33 cellular contexts compared by ENCODE assay signal in the genomic region with DNA sequence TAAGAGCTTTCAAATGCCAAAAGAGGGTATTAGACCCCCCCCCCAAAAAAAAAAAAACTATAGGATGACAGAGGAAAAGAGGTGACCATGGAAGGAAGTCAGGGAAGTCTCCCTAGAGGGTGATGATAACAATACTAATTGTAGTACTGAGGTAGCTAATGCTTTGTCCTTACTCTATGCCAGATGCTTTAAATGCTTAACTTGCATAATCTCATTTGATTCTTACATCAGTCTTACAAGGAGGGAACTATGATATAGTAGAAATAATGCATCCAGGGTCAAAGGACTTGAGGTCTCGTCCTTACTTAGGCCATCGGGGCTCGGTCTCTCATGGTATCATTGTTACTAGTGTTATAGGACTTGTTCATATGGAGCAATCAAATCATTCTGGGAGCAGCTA. TPM values are rescaled to one million over a fixed set of nuclear protein-coding genes. Genes with fewer than 3 reads are reported as not detected.
"Had no signal": no experiment of that assay in that cellular context is flagged by ENCODE, and none has a peak within 500 bp of the region (broad histone marks: within the 10 kb centered on the region; RNA-seq: fewer than 3 reads in every experiment).

No MANE protein-coding gene starts in this region.

- H3K4me3 ChIP-seq: SJCRH30 had no signal

- H3K4me3 Mint-ChIP-seq: activated CD8-positive, alpha-beta T cell treated with anti-CD3 and anti-CD28 coated beads, Interleukin-2, amount 10 ng/mL, durations not matched to agents 7 days and 5 days; activated naive CD8-positive, alpha-beta T cell treated with anti-CD3 and anti-CD28 coated beads for 36 hours; activated T-cell treated with anti-CD3 and anti-CD28 coated beads, Interleukin-2, amount 50 U/mL, for 24 hours; T-helper 2 cell treated with Interferon-gamma antibody and Interleukin-4, amounts not matched to agents 5 μg/mL and 100 μg/mL, for 36 hours; WTC11 had no signal

- H3K4me1 ChIP-seq: SJCRH30 had no signal

- H3K4me1 Mint-ChIP-seq: activated naive CD8-positive, alpha-beta T cell treated with anti-CD3 and anti-CD28 coated beads for 36 hours had no signal

- DNase-seq: activated CD4-positive, alpha-beta T cell treated with anti-CD3 and anti-CD28 coated beads for 48 hours; activated CD4-positive, alpha-beta T cell treated with anti-CD3 and anti-CD28 coated beads, Interleukin-2, amount 50 U/mL, for 4 hours; activated CD4-positive, CD25-positive, alpha-beta regulatory T cell treated with anti-CD3 and anti-CD28 coated beads, Interleukin-2, amount 50 U/mL, for 72 hours; activated CD8-positive, alpha-beta memory T cell treated with anti-CD3 and anti-CD28 coated beads, Interleukin-2, amount 50 U/mL, for 48 hours; activated CD8-positive, alpha-beta T cell treated with anti-CD3 and anti-CD28 coated beads, Interleukin-2, amount 10 ng/mL, durations not matched to agents 7 days and 5 days; activated effector memory CD4-positive, alpha-beta T cell treated with anti-CD3 and anti-CD28 coated beads, Interleukin-2, amount 50 U/mL, for 16 hours; activated naive CD4-positive, alpha-beta T cell treated with Interleukin-2 at 50 U/mL for 16 hours; activated naive CD8-positive, alpha-beta T cell treated with anti-CD3 and anti-CD28 coated beads for 36 hours; activated T-cell treated with anti-CD3 and anti-CD28 coated beads, Interleukin-2, amount 50 U/mL, for 24 hours; cerebellar nuclear complex; KG1; NCI-H1092; NCI-H1417; NCI-H1930; NCI-H2171; NCI-H2227 treated with DMSO at 0.1 percent for 48 hours; NCI-H446 treated with DMSO at 0.1 percent for 48 hours; NCI-H524 treated with DMSO at 0.1 percent for 48 hours; NCI-H748 treated with DMSO at 0.1 percent for 48 hours; RPMI8226; SJCRH30; SW 1271 had no signal

- H3K27ac Mint-ChIP-seq: activated CD8-positive, alpha-beta T cell treated with anti-CD3 and anti-CD28 coated beads, Interleukin-2, amount 10 ng/mL, durations not matched to agents 7 days and 5 days; activated naive CD8-positive, alpha-beta T cell treated with anti-CD3 and anti-CD28 coated beads for 36 hours; activated T-cell treated with anti-CD3 and anti-CD28 coated beads, Interleukin-2, amount 50 U/mL, for 24 hours; T-helper 2 cell treated with Interferon-gamma antibody and Interleukin-4, amounts not matched to agents 5 μg/mL and 100 μg/mL, for 36 hours; WTC11 had no signal

- H3K27ac ChIP-seq: SJCRH30 had no signal

- H3K27me3 Mint-ChIP-seq: activated naive CD8-positive, alpha-beta T cell treated with anti-CD3 and anti-CD28 coated beads for 36 hours; activated T-cell treated with anti-CD3 and anti-CD28 coated beads, Interleukin-2, amount 50 U/mL, for 24 hours had no signal

- ATAC-seq: activated CD8-positive, alpha-beta T cell treated with anti-CD3 and anti-CD28 coated beads, Interleukin-2, amount 10 ng/mL, durations not matched to agents 7 days and 5 days; Panc1; Right ventricle myocardium inferior; SK-N-SH treated with all-trans-retinoic acid at 6 μM for 48 hours; WTC11 had no signal

- FAIRE-seq: colon had no signal

- H3K27me3 ChIP-seq: SJCRH30 had no signal

- H3K9me3 Mint-ChIP-seq: activated naive CD8-positive, alpha-beta T cell treated with anti-CD3 and anti-CD28 coated beads for 36 hours; activated T-cell treated with anti-CD3 and anti-CD28 coated beads, Interleukin-2, amount 50 U/mL, for 24 hours; T-helper 2 cell treated with Interferon-gamma antibody and Interleukin-4, amounts not matched to agents 5 μg/mL and 100 μg/mL, for 36 hours; WTC11 had no signal

- H3K9me3 ChIP-seq: SJCRH30 had no signal

RNA-seq across cellular contexts. Expression of gene C2orf80, which starts 55.9 kb away (rescaled TPM):
- total RNA-seq: activated CD8-positive, alpha-beta T cell treated with anti-CD3 and anti-CD28 coated beads, Interleukin-2, amount 10 ng/mL, durations not matched to agents 7 days and 5 days; activated naive CD8-positive, alpha-beta T cell treated with anti-CD3 and anti-CD28 coated beads for 36 hours; cardiac septum; MCF 10A; OCI-LY7; Right ventricle myocardium inferior; SJCRH30; T-helper 1 cell treated with Interleukin-12 subunit alpha and Interleukin-12 subunit beta and Interleukin-4 antibody, amounts not matched to agents 30 ng/mL and 1 ng/mL, for 36 hours had no signal
- polyA plus RNA-seq: adipose tissue had no signal
